Comparison of ENCODE assay signal across 14 cellular contexts in the genomic region with DNA sequence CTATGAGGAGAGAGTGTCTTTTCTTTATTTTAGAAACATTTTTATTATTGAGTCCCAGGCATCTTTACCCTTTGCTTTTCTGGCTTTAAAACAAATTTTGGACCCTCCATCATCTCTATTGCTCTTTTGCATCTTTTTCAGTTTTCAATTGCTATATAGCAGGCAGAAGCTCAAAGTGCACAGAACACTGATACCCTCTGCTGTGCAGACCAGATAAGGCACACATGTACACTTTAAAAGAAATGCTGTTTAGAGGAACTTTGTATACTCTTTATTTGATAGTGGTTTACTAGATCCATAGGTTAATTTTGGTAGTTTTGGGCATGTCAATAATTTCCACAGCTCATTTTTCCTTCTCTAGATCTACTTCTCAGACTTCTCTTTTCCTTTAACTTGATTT.
"Had no signal": no experiment of that assay in that cellular context is flagged by ENCODE, and none has a peak within 500 bp of the region (broad histone marks: within the 10 kb centered on the region; RNA-seq: fewer than 3 reads in every experiment).

No MANE protein-coding gene starts in this region.

- H3K27ac Mint-ChIP-seq: activated CD8-positive, alpha-beta T cell treated with anti-CD3 and anti-CD28 coated beads, Interleukin-2, amount 10 ng/mL, durations not matched to agents 7 days and 5 days; memory B cell; natural killer cell had no signal

- H3K4me1 Mint-ChIP-seq: memory B cell, natural killer cell had no signal

- FAIRE-seq: endothelial cell of umbilical vein had no signal

- H3K36me3 Mint-ChIP-seq: memory B cell, natural killer cell had no signal

- ATAC-seq: activated CD8-positive, alpha-beta T cell treated with anti-CD3 and anti-CD28 coated beads, Interleukin-2, amount 10 ng/mL, durations not matched to agents 7 days and 5 days; left lung; natural killer cell; upper lobe of right lung had no signal

- DNase-seq: activated CD4-positive, alpha-beta T cell treated with anti-CD3 and anti-CD28 coated beads for 4 hours; activated CD8-positive, alpha-beta memory T cell treated with anti-CD3 and anti-CD28 coated beads, Interleukin-2, amount 50 U/mL, for 48 hours; activated CD8-positive, alpha-beta T cell treated with anti-CD3 and anti-CD28 coated beads, Interleukin-2, amount 10 ng/mL, durations not matched to agents 7 days and 5 days; colonic mucosa; foreskin melanocyte; head of caudate nucleus; left lung; natural killer cell; occipital lobe; stimulated activated CD4-positive, alpha-beta T cell treated with anti-CD3 and anti-CD28 coated beads, Interleukin-12 subunit alpha, Interleukin-12 subunit beta, amount 100 ng/mL, for 4 hours; stimulated activated naive CD4-positive, alpha-beta T cell treated with Interleukin-2 at 50 U/mL for 16 hours; upper lobe of right lung had no signal

- H3K4me3 Mint-ChIP-seq: activated CD8-positive, alpha-beta T cell treated with anti-CD3 and anti-CD28 coated beads, Interleukin-2, amount 10 ng/mL, durations not matched to agents 7 days and 5 days; memory B cell; natural killer cell had no signal
